ENCODE assay signal across 6 cellular contexts in the genomic region with DNA sequence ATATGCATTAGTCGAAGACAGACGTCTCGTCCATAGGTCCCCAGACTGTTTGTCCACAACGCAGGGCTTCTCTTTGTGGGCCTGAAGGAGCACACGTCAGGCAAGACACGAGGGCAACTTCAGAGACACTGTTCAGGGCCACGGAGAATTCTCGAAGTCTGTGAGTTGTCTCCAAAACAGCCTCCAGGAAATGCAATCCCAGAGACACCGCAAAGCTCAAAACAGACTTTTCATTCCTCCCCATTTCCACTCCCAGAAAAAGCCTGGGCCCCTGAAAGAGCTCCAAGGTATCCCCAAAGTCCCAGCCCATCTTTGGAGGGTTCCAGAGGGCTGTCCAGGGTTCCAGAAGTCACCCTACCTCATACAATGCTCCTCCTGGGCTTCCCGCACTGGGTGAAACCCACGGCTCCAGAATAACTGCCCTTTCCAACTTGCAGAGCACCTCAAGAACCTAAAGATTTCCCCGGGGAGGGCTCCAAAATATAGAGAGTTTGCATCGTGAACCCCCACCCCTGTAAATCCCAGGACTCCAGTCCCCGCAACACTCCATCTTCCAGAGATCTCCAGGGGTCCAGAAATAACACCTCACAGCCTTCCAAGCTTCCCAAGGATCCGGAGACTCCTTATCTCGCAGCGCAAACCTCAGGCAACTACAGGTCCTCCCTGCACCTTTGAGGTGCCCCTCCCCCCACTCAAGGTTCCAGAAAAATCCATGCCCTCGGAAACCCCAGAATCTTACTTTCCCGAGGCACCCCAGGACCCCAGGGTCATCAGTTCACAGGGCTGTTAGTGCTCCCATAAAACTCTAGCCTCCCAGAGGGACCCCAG. TPM values are rescaled to one million over a fixed set of nuclear protein-coding genes. Genes with fewer than 3 reads are reported as not detected.
DNase-seq lines count a peak whose midpoint lies in the region; ATAC-seq and TF ChIP-seq lines count a peak whose summit lies in the region.

No MANE protein-coding gene starts in this region.

- no peaks in the 10 kb centered on the region for H3K36me3 ChIP-seq in mucosa of descending colon (ENCODE audit: low read depth)

- peaks cover 36% of the 10 kb centered on the region for H3K36me3 Mint-ChIP-seq in activated naive CD8-positive, alpha-beta T cell treated with anti-CD3 and anti-CD28 coated beads, Interleukin-2, amount 50 U/mL, for 24 hours (ENCODE audit: low read depth)

- no peaks in the 10 kb centered on the region for H3K9me3 Mint-ChIP-seq in activated naive CD8-positive, alpha-beta T cell treated with anti-CD3 and anti-CD28 coated beads, Interleukin-2, amount 50 U/mL, for 24 hours

- peaks cover 49% of the 10 kb centered on the region for H3K4me1 ChIP-seq in mucosa of descending colon (ENCODE audit: low read depth)

- H3K27ac Mint-ChIP-seq in activated naive CD8-positive, alpha-beta T cell treated with anti-CD3 and anti-CD28 coated beads, Interleukin-2, amount 50 U/mL, for 24 hours, result peak overlapping the region; percentile 98

- DNase-seq in HFF-Myc (ENCODE audit: extremely low read depth, low read depth) (no peak), mucosa of descending colon (peak in 2 of 3 donors; percentile 48 to 69)
- no peak for DNase-seq in activated naive CD8-positive, alpha-beta T cell treated with anti-CD3 and anti-CD28 coated beads, Interleukin-2, amount 50 U/mL, for 24 hours

- H3K4me3 ChIP-seq in HFF-Myc (replicated peaks; ENCODE audit: low read depth, low read length) (0 out of 2 replicates have a peak overlapping the region, but pooled peaks have one; percentile 7), mucosa of descending colon (peak overlapping the region; percentile 81)

- intact Hi-C loops in mucosa of descending colon (cut with DNase I, micrococcal nuclease), result loop anchor here in 1 of 2 donors (10.0 kb wide), 1 partner anchor 90 kb away; a partner anchor contains a TSS

- no peaks in the 10 kb centered on the region for H3K9me3 ChIP-seq in mucosa of descending colon

- peaks cover 62% of the 10 kb centered on the region for H3K4me1 Mint-ChIP-seq in activated naive CD8-positive, alpha-beta T cell treated with anti-CD3 and anti-CD28 coated beads, Interleukin-2, amount 50 U/mL, for 24 hours

- no peak for TF ChIP-seq CTCF in HFF-Myc (IDR thresholded peaks at IDR 0.05; ENCODE audit: low read depth, low read length, missing control alignments)
- no peak for TF ChIP-seq CTCF in mucosa of descending colon (IDR thresholded peaks at IDR 0.05)

- H3K4me3 Mint-ChIP-seq in activated naive CD8-positive, alpha-beta T cell treated with anti-CD3 and anti-CD28 coated beads, Interleukin-2, amount 50 U/mL, for 24 hours, result peak overlapping the region; percentile 97

- no peaks in the 10 kb centered on the region for H3K27me3 Mint-ChIP-seq in activated naive CD8-positive, alpha-beta T cell treated with anti-CD3 and anti-CD28 coated beads, Interleukin-2, amount 50 U/mL, for 24 hours

- ATAC-seq in activated naive CD8-positive, alpha-beta T cell treated with anti-CD3 and anti-CD28 coated beads, Interleukin-2, amount 50 U/mL, for 24 hours, result no peak
- no peak for ATAC-seq in mucosa of descending colon
- ATAC-seq in GM18907 (IDR thresholded peaks at IDR 0.05; ENCODE audit: unreplicated experiment), result no peak
- no peak for ATAC-seq in GM18861 (IDR thresholded peaks at IDR 0.05; ENCODE audit: unreplicated experiment)
- ATAC-seq in HG02938 (IDR thresholded peaks at IDR 0.05; ENCODE audit: unreplicated experiment), result no peak

RNA-seq across cellular contexts. Expression of a gene that starts 0.7 kb away (rescaled TPM):
- 1,000 to 10,000 TPM; 1,659 to 1,792 (median 1,691) TPM for total RNA-seq in mucosa of descending colon

RNA-seq across cellular contexts. Expression of a gene that starts 9.7 kb away (rescaled TPM):
- total RNA-seq in mucosa of descending colon, result 100 to 1,000 TPM in 2 of 3 donors, 10 to 100 TPM in 1; 90.2 to 128 (median 125) TPM

RNA-seq across cellular contexts. Expression of a gene that starts 28.7 kb away (rescaled TPM):
- 10 to 100 TPM; 40.1 to 49.3 (median 40.2) TPM for total RNA-seq in mucosa of descending colon

RNA-seq across cellular contexts. Expression of a gene that starts 29.3 kb away (rescaled TPM):
- total RNA-seq in mucosa of descending colon, result 10 to 100 TPM; 47.4 to 68.8 (median 57.3) TPM

RNA-seq across cellular contexts. Expression of a gene that starts 30.9 kb away (rescaled TPM):
- under 1 TPM in 1 of 3 donors, not detected in 2; 0.52 TPM for total RNA-seq in mucosa of descending colon

Comparison
In these comparisons a context has a peak if more than half of its experiments do, and no peak if none do; other contexts are left out.
1. DNase-seq: peak in mucosa of descending colon (2 of 3); none in HFF-Myc (single experiment) and activated naive CD8-positive, alpha-beta T cell treated with anti-CD3 and anti-CD28 coated beads, Interleukin-2, amount 50 U/mL, for 24 hours (single experiment).